ENCODE assay signal across 8 cellular contexts in genomic region chr10:24382979-24383663, GRCh38.
DNase-seq lines count a peak whose midpoint lies in the region; ATAC-seq and TF ChIP-seq lines count a peak whose summit lies in the region.

No MANE protein-coding gene starts in this region.

- H3K36me3 Mint-ChIP-seq in HFFc6 (ENCODE audit: low read depth): no peaks in the 10 kb centered on the region

- H3K27ac Mint-ChIP-seq in HFFc6: no peak overlapping the region

- TF ChIP-seq CTCF in HFFc6 (IDR thresholded peaks at IDR 0.05): no peak

- H3K4me1 Mint-ChIP-seq in HFFc6 (ENCODE audit: low read depth): peaks cover 8% of the 10 kb centered on the region; the same call in 1 of the 2 replicates

- in situ Hi-C loops in KBM-7 (cut with MboI; ENCODE audit: low pct_unique_long_range_greater_than_20kb, low sequenced_read_pairs): no loop called here

- H3K9me3 Mint-ChIP-seq in HFFc6: no peaks in the 10 kb centered on the region

- H3K4me3 Mint-ChIP-seq in HFFc6: no peak overlapping the region

- peaks cover 6% of the 10 kb centered on the region for H3K27me3 Mint-ChIP-seq in HFFc6 (ENCODE audit: insufficient read depth)

- ATAC-seq in GM18873 (IDR thresholded peaks at IDR 0.05; ENCODE audit: low FRiP score, unreplicated experiment): peak; percentile 67
- ATAC-seq in HG02623 (IDR thresholded peaks at IDR 0.05; ENCODE audit: unreplicated experiment): peak; percentile 61

- peak; percentile 21 for DNase-seq in RPMI7951 (ENCODE audit: low read depth)
- DNase-seq in kidney tubule cell (ENCODE audit: low spot score): peak; percentile 19
- DNase-seq in HFFc6: no peak
- no peak for DNase-seq in amygdala (lab: John Stamatoyannopoulos, UW)
- no peak for DNase-seq in KBM-7
- DNase-seq in NCI-H345 (lab: John Stamatoyannopoulos, UW): no peak

Comparison
In these comparisons a context has a peak if more than half of its experiments do, and no peak if none do; other contexts are left out.
1. DNase-seq: peak in RPMI7951 (single experiment) and kidney tubule cell (single experiment); none in HFFc6 (single experiment), amygdala (0 of 56), KBM-7 (single experiment) and NCI-H345 (single experiment).